8 cellular contexts compared by ENCODE assay signal in genomic region chrX:38327775-38328081, GRCh38. TPM values are rescaled to one million over a fixed set of nuclear protein-coding genes. Genes with fewer than 3 reads are reported as not detected.
DNase-seq lines count a peak whose midpoint lies in the region; ATAC-seq, FAIRE-seq and TF ChIP-seq lines count a peak whose summit lies in the region.
"Had no signal": no experiment of that assay in that cellular context is flagged by ENCODE, and none has a peak within 500 bp of the region (broad histone marks: within the 10 kb centered on the region; RNA-seq: fewer than 3 reads in every experiment).

No MANE protein-coding gene starts in this region.

- intact Hi-C loops in endothelial cell of umbilical vein (cut with micrococcal nuclease), result loop anchor here (1.0 kb wide), 5 partner anchors 23 to 135 kb away; partner anchors contain the start of gene SRPX
- intact Hi-C loops in stomach (cut with DNase I; ENCODE audit: low total_unique reads), result no loop called here

- H3K36me3 ChIP-seq in OCI-LY1 (ENCODE audit: insufficient read depth, low read length) (no peaks in the 10 kb centered on the region), endothelial cell of umbilical vein (ENCODE audit: control insufficient read depth in 2 of 2, extremely low read depth in 1 of 2, insufficient read depth in 2 of 2, low read length in 2 of 2) (no peaks in the 10 kb centered on the region), stomach (no peaks in the 10 kb centered on the region)
- H3K36me3 ChIP-seq: pancreas had no signal

- H3K79me2 ChIP-seq in OCI-LY1 (ENCODE audit: insufficient read depth, low read length), result no peaks in the 10 kb centered on the region
- peaks cover 32% of the 10 kb centered on the region for H3K79me2 ChIP-seq in endothelial cell of umbilical vein (ENCODE audit: control insufficient read depth, insufficient read depth, low read length)

- no peaks in the 10 kb centered on the region for H3K27me3 ChIP-seq in OCI-LY1 (ENCODE audit: insufficient read depth, low read length)
- no peaks in the 10 kb centered on the region for H3K27me3 ChIP-seq in endothelial cell of umbilical vein (ENCODE audit: control insufficient read depth in 2 of 2, insufficient read depth in 2 of 2, low read length in 2 of 2)
- H3K27me3 ChIP-seq in stomach, result peaks cover 0 to 3% (median 0%) of the 10 kb centered on the region in 3 donors
- H3K27me3 ChIP-seq: pancreas had no signal

- H3K9me1 ChIP-seq in endothelial cell of umbilical vein (replicated peaks; ENCODE audit: control insufficient read depth, extremely low read depth, insufficient read depth, low read length), result no peaks in the 10 kb centered on the region

- no peaks in the 10 kb centered on the region for H3K9me3 ChIP-seq in OCI-LY1 (ENCODE audit: low read length)
- H3K9me3 ChIP-seq in endothelial cell of umbilical vein (replicated peaks; ENCODE audit: control insufficient read depth, insufficient read depth, low read length), result no peaks in the 10 kb centered on the region
- H3K9me3 ChIP-seq in stomach, result peaks cover 0 to 3% (median 0%) of the 10 kb centered on the region in 4 donors
- H3K9me3 ChIP-seq: pancreas had no signal

- FAIRE-seq in endothelial cell of umbilical vein (lab: Jason Lieb, UNC) (no peak), GM19239 (lab: Jason Lieb, UNC) (no peak)
- FAIRE-seq: pancreas had no signal

- H3K9me2 ChIP-seq in OCI-LY1 (ENCODE audit: low read depth, low read length), result no peaks in the 10 kb centered on the region

- no peak overlapping the region for H3K9ac ChIP-seq in OCI-LY1 (ENCODE audit: low read length)
- H3K9ac ChIP-seq in endothelial cell of umbilical vein (replicated peaks; ENCODE audit: extremely low read depth, insufficient read depth, low read length), result no peak overlapping the region

- POLR2A ChIA-PET in endothelial cell of umbilical vein (lab: Charles Lee), result interaction anchor here (2.0 kb wide), 1 partner anchor 22 kb away, joined by 10 read pairs; no protein-coding TSS in a partner anchor

- H3K4me3 ChIP-seq in OCI-LY1 (ENCODE audit: low read depth, low read length, poor library complexity, severe bottlenecking), result peak overlapping the region; percentile 74
- H3K4me3 ChIP-seq in endothelial cell of umbilical vein (replicated peaks in 1 of 3; ENCODE audit: insufficient read depth in 1 of 3, low read depth in 1 of 3, low read length in 3 of 3), result peak overlapping the region in 1 of 3 experiments; percentile 47
- peak overlapping the region; percentile 49 to 69 (median 63) for H3K4me3 ChIP-seq in stomach

- H3K4me1 ChIP-seq in OCI-LY1 (ENCODE audit: insufficient read depth, low read length, severe bottlenecking) (peaks cover 16% of the 10 kb centered on the region), endothelial cell of umbilical vein (ENCODE audit: control insufficient read depth, extremely low read depth, insufficient read depth, low read length) (peaks cover 30% of the 10 kb centered on the region), stomach (peaks cover 0 to 19% (median 6%) of the 10 kb centered on the region in 4 donors)
- H3K4me1 ChIP-seq: pancreas had no signal

- WGBS in stomach, 5 donors, result 6 to 39% (median 16%) methylated on average over 2 to 4 of the region's 4 CpGs

- TF ChIP-seq EP300 in stomach (IDR thresholded peaks at IDR 0.05), result no peak

- H3K4me2 ChIP-seq in OCI-LY1 (ENCODE audit: low read length), result peak overlapping the region; percentile 50; the same call in 1 of the 2 replicates
- H3K4me2 ChIP-seq in endothelial cell of umbilical vein (ENCODE audit: insufficient read depth, low read length), result peak overlapping the region; percentile 72

- no peaks in the 10 kb centered on the region for H3F3A ChIP-seq in OCI-LY1 (ENCODE audit: insufficient read depth, low read length)

- H3K27ac ChIP-seq in OCI-LY1 (ENCODE audit: low read depth, low read length, poor library complexity, severe bottlenecking), result no peak overlapping the region
- H3K27ac ChIP-seq in endothelial cell of umbilical vein (ENCODE audit: insufficient read depth, low read depth, low read length), result peak overlapping the region; percentile 5
- H3K27ac ChIP-seq in stomach, result peak overlapping the region; percentile 84 to 90 (median 85)

- TF ChIP-seq CTCF in OCI-LY1 (IDR thresholded peaks at IDR 0.05; ENCODE audit: low read length) (no peak), endothelial cell of umbilical vein (IDR thresholded peaks at IDR 0.05; ENCODE audit: extremely low read depth in 1 of 2, insufficient read depth in 1 of 2, low read depth in 1 of 2, low read length in 2 of 2) (no peak), stomach (IDR thresholded peaks at IDR 0.05) (no peak)

- peak; percentile 1 for ATAC-seq in GM21576 (IDR thresholded peaks at IDR 0.05; ENCODE audit: unreplicated experiment)

- DNase-seq in endothelial cell of umbilical vein (ENCODE audit: low read depth, low spot score) (no peak), stomach (no peak), NCI-H187 treated with DMSO at 0.1 percent for 48 hours (lab: John Stamatoyannopoulos, UW) (no peak), ureter (ENCODE audit: low spot score) (no peak), GM19239 (ENCODE audit: insufficient read length, low spot score) (no peak)

- dilution Hi-C loops in endothelial cell of umbilical vein (cut with MboI; ENCODE audit: extremely low pct_ligation_motif_present, low sequenced_read_pairs), result no loop called here

- no peaks in the 10 kb centered on the region for H4K20me1 ChIP-seq in OCI-LY1 (ENCODE audit: insufficient read depth, low read length)
- H4K20me1 ChIP-seq in endothelial cell of umbilical vein (replicated peaks; ENCODE audit: control insufficient read depth, extremely low read depth, insufficient read depth, low read length), result no peaks in the 10 kb centered on the region

- CTCF ChIA-PET in endothelial cell of umbilical vein (lab: Charles Lee), result interaction anchor here (0.7 to 3.0 kb wide), 16 partner anchors 8 to 161 kb away, joined by 3 to 100 read pairs (median 7); partner anchors contain the start of gene SRPX

- BruUV-seq in endothelial cell of umbilical vein (replicated peaks; lab: Mats Ljungman, UMichigan), result TSS peak; percentile 1

- H2AFZ ChIP-seq in OCI-LY1 (ENCODE audit: low read length) (peak overlapping the region; percentile 93; the same call in 1 of the 2 replicates), endothelial cell of umbilical vein (ENCODE audit: low read depth, low read length) (peak overlapping the region; percentile 25)

- TF ChIP-seq POLR2A in endothelial cell of umbilical vein (IDR thresholded peaks at IDR 0.05; ENCODE audit: low read depth, low read length), result no peak
- TF ChIP-seq POLR2A in stomach (IDR thresholded peaks at IDR 0.05), result no peak

TF ChIP-seq in endothelial cell of umbilical vein, 7 proteins besides CTCF, POLR2A, EP300 and RAD21:
- TF ChIP-seq POLR2AphosphoS5 (IDR thresholded peaks at IDR 0.05; ENCODE audit: insufficient read depth, low read depth, low read length), result no peak
- TF ChIP-seq, protein P1, sequence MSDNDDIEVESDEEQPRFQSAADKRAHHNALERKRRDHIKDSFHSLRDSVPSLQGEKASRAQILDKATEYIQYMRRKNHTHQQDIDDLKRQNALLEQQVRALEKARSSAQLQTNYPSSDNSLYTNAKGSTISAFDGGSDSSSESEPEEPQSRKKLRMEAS (IDR thresholded peaks at IDR 0.05; ENCODE audit: insufficient read depth, insufficient read length), result no peak
- TF ChIP-seq MYC (IDR thresholded peaks at IDR 0.05; ENCODE audit: low read depth, low read length), result no peak
- TF ChIP-seq JUN (IDR thresholded peaks at IDR 0.05; ENCODE audit: borderline replicate concordance, insufficient read depth, insufficient read length, low read depth), result no peak
- no peak for TF ChIP-seq FOS (IDR thresholded peaks at IDR 0.05; ENCODE audit: borderline replicate concordance, insufficient read depth, low read length)
- TF ChIP-seq GATA2 (IDR thresholded peaks at IDR 0.05; ENCODE audit: insufficient read depth, insufficient read length, low read depth, low read length), result no peak

RNA-seq across cellular contexts. Expression of gene RPGR, which starts 0.4 kb away (rescaled TPM):
- total RNA-seq in endothelial cell of umbilical vein, result 21.1 and 24.0 TPM in 2 replicates
- 1.8 and 2.7 TPM in 2 replicates for polyA plus RNA-seq in endothelial cell of umbilical vein
- 3.0 and 3.5 TPM in 2 replicates for polyA plus RNA-seq in endothelial cell of umbilical vein (2011; cell fraction: cytosol; rRNA removed)
- 17.5 and 24.5 TPM in 2 replicates for polyA plus RNA-seq in endothelial cell of umbilical vein (2011; cell fraction: nucleus; rRNA removed)
- 18.9 and 29.3 TPM in 2 replicates for polyA plus RNA-seq in endothelial cell of umbilical vein (2012)
- polyA minus RNA-seq in endothelial cell of umbilical vein, result 11.8 and 19.2 TPM in 2 replicates
- 2.9 TPM for polyA minus RNA-seq in endothelial cell of umbilical vein (2011; cell fraction: cytosol; rRNA and poly(A)+ RNA removed)
- polyA minus RNA-seq in endothelial cell of umbilical vein (2011; cell fraction: nucleus; rRNA and poly(A)+ RNA removed), result 34.0 and 37.1 TPM in 2 replicates
- total RNA-seq in stomach, result 10 to 100 TPM in 4 of 5 donors, 1 to 10 TPM in 1; 1.3 to 97.3 (median 23.2) TPM
- polyA plus RNA-seq in stomach, result 1 to 10 TPM; 5.3 to 9.8 (median 6.7) TPM
- 31.4 TPM for total RNA-seq in ureter

RNA-seq across cellular contexts. Expression of gene OTC, which starts 24.7 kb away (rescaled TPM):
- total RNA-seq in endothelial cell of umbilical vein (not detected in 2 replicates), stomach (1 to 10 TPM in 1 of 5 donors, not detected in 4; 1.3 TPM), ureter (not detected)
- polyA plus RNA-seq in endothelial cell of umbilical vein (not detected in 2 replicates), stomach (not detected)
- polyA plus RNA-seq in endothelial cell of umbilical vein (2011; cell fraction: cytosol; rRNA removed), result not detected in 2 replicates
- not detected in 2 replicates for polyA plus RNA-seq in endothelial cell of umbilical vein (2011; cell fraction: nucleus; rRNA removed)
- not detected in 2 replicates for polyA plus RNA-seq in endothelial cell of umbilical vein (2012)
- not detected in 2 replicates for polyA minus RNA-seq in endothelial cell of umbilical vein
- polyA minus RNA-seq in endothelial cell of umbilical vein (2011; cell fraction: cytosol; rRNA and poly(A)+ RNA removed), result not detected
- not detected in 2 replicates for polyA minus RNA-seq in endothelial cell of umbilical vein (2011; cell fraction: nucleus; rRNA and poly(A)+ RNA removed)
